19 cellular contexts compared by ENCODE assay signal in the genomic region with DNA sequence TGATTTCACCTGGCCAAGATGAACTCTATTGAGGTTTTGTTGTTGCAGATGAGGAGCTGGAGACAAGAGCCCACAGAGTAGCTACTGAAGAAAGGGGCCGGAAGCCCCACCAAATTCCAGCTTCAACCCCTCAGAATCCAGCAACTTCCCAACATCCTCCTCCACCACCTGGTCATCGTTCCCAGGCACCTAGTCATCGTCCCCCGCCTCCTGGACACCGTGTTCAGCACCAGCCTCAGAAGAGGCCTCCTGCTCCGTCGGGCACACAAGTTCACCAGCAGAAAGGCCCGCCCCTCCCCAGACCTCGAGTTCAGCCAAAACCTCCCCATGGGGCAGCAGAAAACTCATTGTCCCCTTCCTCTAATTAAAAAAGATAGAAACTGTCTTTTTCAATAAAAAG. TPM values are rescaled to one million over a fixed set of nuclear protein-coding genes. Genes with fewer than 3 reads are reported as not detected.
DNase-seq lines count a peak whose midpoint lies in the region; ATAC-seq and TF ChIP-seq lines count a peak whose summit lies in the region.
"Had no signal": no experiment of that assay in that cellular context is flagged by ENCODE, and none has a peak within 500 bp of the region (broad histone marks: within the 10 kb centered on the region; RNA-seq: fewer than 3 reads in every experiment).

No MANE protein-coding gene starts in this region.

- peaks cover 96% of the 10 kb centered on the region for H3K4me1 ChIP-seq in DND-41 (ENCODE audit: insufficient read depth, low read length)
- peaks cover 92% of the 10 kb centered on the region in 2 donors for H3K4me1 ChIP-seq in naive thymus-derived CD4-positive, alpha-beta T cell (ENCODE audit: control insufficient read depth in 2 of 2, insufficient read depth in 2 of 2, low read length in 2 of 2)
- peaks cover 0 to 4% of the 10 kb centered on the region in 2 donors for H3K4me1 ChIP-seq in neuronal stem cell (ENCODE audit: control insufficient read depth in 2 of 2, insufficient read depth in 1 of 2, low read depth in 1 of 2, low read length in 2 of 2)

- no peak overlapping the region for H4K91ac ChIP-seq in neuronal stem cell (ENCODE audit: low read depth, low read length, poor library complexity)

- H3K27me3 ChIP-seq in DND-41 (ENCODE audit: insufficient read depth, low read length, poor library complexity) (no peaks in the 10 kb centered on the region), neuronal stem cell (ENCODE audit: control insufficient read depth in 3 of 3, insufficient read depth in 3 of 3, low read depth in 1 of 3, low read length in 3 of 3) (no peaks in the 10 kb centered on the region)
- no peaks in the 10 kb centered on the region for H3K27me3 ChIP-seq in naive thymus-derived CD4-positive, alpha-beta T cell (ENCODE audit: control insufficient read depth in 2 of 2, insufficient read depth in 2 of 2, low read length in 2 of 2)
- H3K27me3 ChIP-seq: heart right ventricle had no signal

- H3K27me3 Mint-ChIP-seq in T-helper 1 cell treated with Interleukin-12 subunit alpha and Interleukin-12 subunit beta and Interleukin-4 antibody, amounts not matched to agents 30 μg/mL and 1 μg/mL, for 36 hours (ENCODE audit: low read depth) = no peaks in the 10 kb centered on the region
- no peaks in the 10 kb centered on the region for H3K27me3 Mint-ChIP-seq in naive thymus-derived CD4-positive, alpha-beta T cell
- H3K27me3 Mint-ChIP-seq: activated B cell treated with CpG ODN at 0.5 μM for 24 hours had no signal

- no peak overlapping the region for H3K23ac ChIP-seq in neuronal stem cell (ENCODE audit: low read depth, low read length, poor library complexity)

- H3K27ac ChIP-seq in DND-41 (ENCODE audit: low read length) = peak overlapping the region; percentile 100
- H3K27ac ChIP-seq in naive thymus-derived CD4-positive, alpha-beta T cell (ENCODE audit: low read depth, low read length) = peak overlapping the region; percentile 89
- no peak overlapping the region for H3K27ac ChIP-seq in neuronal stem cell (replicated peaks; ENCODE audit: low read length)
- H3K27ac ChIP-seq: 22Rv1, thoracic aorta had no signal

- WGBS in neuronal stem cell (ENCODE audit: extremely low coverage in 2 of 2, insufficient read length in 2 of 2, insufficient replicate concordance in 1 of 2), 2 donors = no CpG with 5 or more reads among the region's 9 CpGs

- no peak overlapping the region for H2AK5ac ChIP-seq in neuronal stem cell (ENCODE audit: low read depth, low read length)

- H3K36me3 ChIP-seq in DND-41 (ENCODE audit: insufficient read depth, low read length) (no peaks in the 10 kb centered on the region), neuronal stem cell (replicated peaks in 1 of 2; ENCODE audit: control insufficient read depth in 2 of 2, insufficient read depth in 2 of 2, low read length in 2 of 2) (no peaks in the 10 kb centered on the region)
- H3K36me3 ChIP-seq in naive thymus-derived CD4-positive, alpha-beta T cell (ENCODE audit: control insufficient read depth in 2 of 3, insufficient read depth in 3 of 3, low read length in 3 of 3) = peaks cover 24 to 40% (median 27%) of the 10 kb centered on the region in 3 experiments
- H3K36me3 ChIP-seq: heart right ventricle, thoracic aorta had no signal

- H4K8ac ChIP-seq in neuronal stem cell (ENCODE audit: low read depth, low read length) = no peak overlapping the region

- no peak overlapping the region for H3K4ac ChIP-seq in neuronal stem cell (ENCODE audit: low read length)

- H3K4me2 ChIP-seq in DND-41 (ENCODE audit: insufficient read depth, low read length) = peak overlapping the region; percentile 49; the same call in 1 of the 2 replicates
- H3K4me2 ChIP-seq in neuronal stem cell (ENCODE audit: insufficient read depth, low read length, poor library complexity, severe bottlenecking) = no peak overlapping the region

- H2AFZ ChIP-seq in DND-41 (ENCODE audit: low read depth, low read length) (peak overlapping the region; percentile 60), neuronal stem cell (ENCODE audit: low read length) (no peak overlapping the region)

- peaks cover 8% of the 10 kb centered on the region for H3K9me3 Mint-ChIP-seq in T-helper 1 cell treated with Interleukin-12 subunit alpha and Interleukin-12 subunit beta and Interleukin-4 antibody, amounts not matched to agents 30 μg/mL and 1 μg/mL, for 36 hours
- peaks cover 0 to 8% (median 2%) of the 10 kb centered on the region in 11 donors for H3K9me3 Mint-ChIP-seq in naive thymus-derived CD4-positive, alpha-beta T cell
- H3K9me3 Mint-ChIP-seq: activated B cell treated with CpG ODN at 0.5 μM for 24 hours had no signal

- H3K18ac ChIP-seq in neuronal stem cell (ENCODE audit: low read length) = no peak overlapping the region

- no peak overlapping the region for H2BK15ac ChIP-seq in neuronal stem cell (ENCODE audit: low read length)

- H3K9me3 ChIP-seq in DND-41 (ENCODE audit: insufficient read depth, low read length, severe bottlenecking) = peaks cover 4% of the 10 kb centered on the region
- no peaks in the 10 kb centered on the region for H3K9me3 ChIP-seq in naive thymus-derived CD4-positive, alpha-beta T cell (ENCODE audit: control insufficient read depth in 2 of 3, low read length in 3 of 3)
- H3K9me3 ChIP-seq in neuronal stem cell (replicated peaks in 1 of 2; ENCODE audit: control insufficient read depth in 2 of 2, insufficient read depth in 1 of 2, low read depth in 1 of 2, low read length in 2 of 2) = no peaks in the 10 kb centered on the region
- H3K9me3 ChIP-seq: thoracic aorta had no signal

- H3K79me2 ChIP-seq in DND-41 (ENCODE audit: insufficient read depth, low read length) = no peaks in the 10 kb centered on the region

- no peak overlapping the region for H3K14ac ChIP-seq in neuronal stem cell (ENCODE audit: low read length)

- CTCF ChIA-PET in naive thymus-derived CD4-positive, alpha-beta T cell (lab: Charles Lee) = interaction anchor here (0.5 to 6.1 kb wide), 5 partner anchors 13 to 841 kb away, joined by 3 to 60 read pairs (median 5); partner anchors contain the start of gene CD2

- no peak for TF ChIP-seq CTCF in DND-41 (IDR thresholded peaks at IDR 0.05; ENCODE audit: borderline replicate concordance, extremely low read depth, low read length, poor library complexity, severe bottlenecking)

- H4K20me1 ChIP-seq in DND-41 (ENCODE audit: insufficient read depth, low read length) = no peaks in the 10 kb centered on the region

- ATAC-seq in DND-41 (ENCODE audit: insufficient read depth, low read depth) = no peak
- no peak for ATAC-seq in naive thymus-derived CD4-positive, alpha-beta T cell
- ATAC-seq: heart right ventricle had no signal

- POLR2A ChIA-PET in naive thymus-derived CD4-positive, alpha-beta T cell (lab: Charles Lee) = interaction anchor here (1.2 to 13.4 kb wide), 10 partner anchors 8 to 888 kb away, joined by 3 to 367 read pairs (median 8); partner anchors contain the start of genes CD2 and TTF2

- no peak overlapping the region for H2BK5ac ChIP-seq in neuronal stem cell (ENCODE audit: low read length)

- no peak overlapping the region for H2BK120ac ChIP-seq in neuronal stem cell (ENCODE audit: low read depth, low read length)

- H3K4me3 ChIP-seq in DND-41 (ENCODE audit: low read depth in 1 of 2, low read length in 2 of 2) (no peak overlapping the region; a peak in 1 of 4 replicates), neuronal stem cell (ENCODE audit: low read length in 2 of 2) (no peak overlapping the region)
- H3K4me3 ChIP-seq in naive thymus-derived CD4-positive, alpha-beta T cell (ENCODE audit: low read length) = peak overlapping the region; percentile 2
- H3K4me3 ChIP-seq: heart right ventricle, lung, thoracic aorta had no signal

- no peaks in the 10 kb centered on the region for H3K79me1 ChIP-seq in neuronal stem cell (ENCODE audit: low read depth, low read length)

- no peak overlapping the region for H2BK12ac ChIP-seq in neuronal stem cell (ENCODE audit: low read length)

- peaks cover 87% of the 10 kb centered on the region for H3K4me1 Mint-ChIP-seq in T-helper 1 cell treated with Interleukin-12 subunit alpha and Interleukin-12 subunit beta and Interleukin-4 antibody, amounts not matched to agents 30 μg/mL and 1 μg/mL, for 36 hours (ENCODE audit: low read depth)
- peaks cover 73 to 100% (median 99%) of the 10 kb centered on the region in 7 donors for H3K4me1 Mint-ChIP-seq in naive thymus-derived CD4-positive, alpha-beta T cell

- peak overlapping the region; percentile 63 for H3K4me3 Mint-ChIP-seq in T-helper 1 cell treated with Interleukin-12 subunit alpha and Interleukin-12 subunit beta and Interleukin-4 antibody, amounts not matched to agents 30 μg/mL and 1 μg/mL, for 36 hours
- peak overlapping the region; percentile 51 to 99 (median 78) for H3K4me3 Mint-ChIP-seq in naive thymus-derived CD4-positive, alpha-beta T cell
- H3K4me3 Mint-ChIP-seq: activated B cell treated with CpG ODN at 0.5 μM for 24 hours had no signal

- H3K36me3 Mint-ChIP-seq in T-helper 1 cell treated with Interleukin-12 subunit alpha and Interleukin-12 subunit beta and Interleukin-4 antibody, amounts not matched to agents 30 μg/mL and 1 μg/mL, for 36 hours (ENCODE audit: low read depth) = peaks cover 70% of the 10 kb centered on the region
- H3K36me3 Mint-ChIP-seq in naive thymus-derived CD4-positive, alpha-beta T cell = peaks cover 14 to 82% (median 50%) of the 10 kb centered on the region in 5 donors

- no peak for DNase-seq in T-helper 1 cell
- no peak for DNase-seq in DND-41
- DNase-seq in activated CD8-positive, alpha-beta memory T cell treated with anti-CD3 and anti-CD28 coated beads, Interleukin-2, amount 50 U/mL, for 48 hours = peak; percentile 65
- DNase-seq in naive thymus-derived CD4-positive, alpha-beta T cell = no peak
- DNase-seq in neuronal stem cell (ENCODE audit: low spot score) = no peak
- no peak for DNase-seq in effector CD8-positive, alpha-beta T cell (lab: John Stamatoyannopoulos, UW)
- DNase-seq in stimulated activated CD4-positive, alpha-beta T cell treated with anti-CD3 and anti-CD28 coated beads, Interleukin-4, amount 100 ng/mL, for 1 hour = no peak
- DNase-seq: activated B cell treated with CpG ODN at 0.5 μM for 24 hours, heart right ventricle, NCI-H1092, NCI-H2081 treated with DMSO at 0.1 percent for 48 hours, Right ventricle myocardium superior had no signal

- intact Hi-C loops in naive thymus-derived CD4-positive, alpha-beta T cell (cut with micrococcal nuclease) = loop anchor here (2.0 to 10.0 kb wide), 5 partner anchors 38 to 264 kb away; no protein-coding TSS in a partner anchor

- H3K9ac ChIP-seq in DND-41 (ENCODE audit: low read depth, low read length) (peak overlapping the region; percentile 76), neuronal stem cell (ENCODE audit: low read depth, low read length, poor library complexity) (no peak overlapping the region)

- peak overlapping the region; percentile 99 for H3K27ac Mint-ChIP-seq in T-helper 1 cell treated with Interleukin-12 subunit alpha and Interleukin-12 subunit beta and Interleukin-4 antibody, amounts not matched to agents 30 μg/mL and 1 μg/mL, for 36 hours
- H3K27ac Mint-ChIP-seq in naive thymus-derived CD4-positive, alpha-beta T cell = peak overlapping the region; percentile 84 to 100 (median 97)
- H3K27ac Mint-ChIP-seq: activated B cell treated with CpG ODN at 0.5 μM for 24 hours had no signal

RNA-seq across cellular contexts. Expression of gene CD2, which starts 14.2 kb away (rescaled TPM):
- total RNA-seq in naive thymus-derived CD4-positive, alpha-beta T cell = 100 to 1,000 TPM; 105 to 307 (median 174) TPM
- polyA plus RNA-seq in naive thymus-derived CD4-positive, alpha-beta T cell = 100 to 1,000 TPM; 195 to 217 TPM
- polyA plus RNA-seq in neuronal stem cell (2013, experiment 1 of 2) = not detected
- not detected for polyA plus RNA-seq in neuronal stem cell (2013, experiment 2 of 2)
- total RNA-seq: myocyte, NCI-H460 had no signal
- polyA plus RNA-seq: BJ had no signal
